7 cellular contexts compared by ENCODE assay signal in the genomic region with DNA sequence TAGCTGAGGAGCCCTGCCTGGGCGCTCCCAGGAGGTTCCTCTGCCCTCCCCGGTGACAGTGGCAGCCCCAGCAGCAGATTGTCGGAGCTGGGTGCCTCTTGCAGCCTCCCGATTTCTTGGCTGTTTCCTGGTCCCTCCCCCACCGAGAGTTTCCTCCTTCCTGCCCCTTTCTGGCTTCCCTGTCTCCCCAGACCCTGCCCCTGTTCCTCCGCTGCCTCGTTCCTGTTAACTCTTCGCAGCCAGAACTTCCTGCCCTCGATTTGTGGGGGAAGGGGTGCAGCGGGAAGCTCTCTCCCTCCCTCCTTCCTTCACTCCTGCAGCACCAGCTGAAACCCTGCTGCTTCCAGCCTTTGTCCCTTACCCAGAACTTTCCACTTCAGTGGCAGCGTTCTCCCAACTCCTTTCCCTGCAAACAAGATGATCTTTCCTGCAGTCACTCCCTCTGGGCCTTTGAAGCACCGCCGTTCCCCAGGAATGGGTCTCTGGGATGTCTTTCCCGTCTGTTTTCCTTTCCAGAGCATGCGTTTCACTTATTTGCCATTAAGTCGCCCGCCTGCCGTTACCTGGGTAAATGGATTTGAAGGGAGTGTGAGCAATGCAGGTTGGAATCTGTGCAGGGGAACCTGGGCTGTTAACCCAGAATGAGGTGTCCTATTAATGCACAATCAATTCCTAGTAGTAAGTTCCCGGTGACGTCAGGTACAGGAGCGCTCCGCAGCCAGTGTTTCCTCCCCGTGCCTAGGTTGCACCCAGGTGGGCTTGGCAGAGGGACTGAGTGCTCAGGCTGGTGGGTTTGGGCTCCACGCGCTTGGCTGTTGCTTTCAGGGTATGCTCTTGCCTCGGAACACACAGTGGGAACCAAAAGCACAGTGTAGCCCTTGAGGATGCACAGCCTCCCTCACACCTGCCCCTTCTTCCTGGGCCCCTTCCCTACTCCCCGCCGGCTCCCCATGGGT. TPM values are rescaled to one million over a fixed set of nuclear protein-coding genes. Genes with fewer than 3 reads are reported as not detected.
A peak's percentile ranks its signal among the peaks of the same experiment; 100 is the strongest.
DNase-seq lines count a peak whose midpoint lies in the region; ATAC-seq and TF ChIP-seq lines count a peak whose summit lies in the region.

No MANE protein-coding gene starts in this region.

- H3K4me2 ChIP-seq in neural progenitor cell (peak overlapping the region; percentile 64), SK-N-SH (no peak overlapping the region)

- H3F3A ChIP-seq in neural progenitor cell (ENCODE audit: low read depth) (peaks cover 32% of the 10 kb centered on the region), SK-N-SH (replicated peaks; ENCODE audit: insufficient read depth) (no peaks in the 10 kb centered on the region)

- H3K27me3 Mint-ChIP-seq in HFFc6 (ENCODE audit: insufficient read depth) (no peaks in the 10 kb centered on the region; the same call in 1 of the 2 replicates), neural progenitor cell (ENCODE audit: insufficient read depth, low read depth) (peaks cover 6% of the 10 kb centered on the region)

- TF ChIP-seq CTCF in HFFc6 (IDR thresholded peaks at IDR 0.05): no peak
- no peak for TF ChIP-seq CTCF in fibroblast of mammary gland (conservative IDR thresholded peaks at IDR 0.05; ENCODE audit: control insufficient read depth, insufficient read depth, low read depth, low read length)
- TF ChIP-seq CTCF in neural progenitor cell (IDR thresholded peaks at IDR 0.05): no peak
- TF ChIP-seq CTCF in SK-N-SH (IDR thresholded peaks at IDR 0.05): no peak

- H3K9me3 ChIP-seq in neural progenitor cell (ENCODE audit: low read depth) (no peaks in the 10 kb centered on the region), SK-N-SH (no peaks in the 10 kb centered on the region)

- H3K4me1 ChIP-seq in neural progenitor cell: peaks cover 32% of the 10 kb centered on the region
- H3K4me1 ChIP-seq in SK-N-SH (ENCODE audit: control insufficient read depth in 1 of 2, insufficient read depth in 2 of 2, low read depth in 1 of 2, low read length in 1 of 2): peaks cover 4 to 20% of the 10 kb centered on the region in 2 experiments; a peak in 2 of 4 replicates

- peaks cover 84% of the 10 kb centered on the region for H3K79me2 ChIP-seq in neural progenitor cell (ENCODE audit: low read depth)
- H3K79me2 ChIP-seq in SK-N-SH (ENCODE audit: insufficient read depth): peaks cover 75% of the 10 kb centered on the region

- H3K27ac Mint-ChIP-seq in HFFc6: peak overlapping the region; percentile 22; the same call in 1 of the 2 replicates
- peak overlapping the region; percentile 70 for H3K27ac Mint-ChIP-seq in neural progenitor cell

- H4K20me1 ChIP-seq in neural progenitor cell (ENCODE audit: low read depth): peaks cover 87% of the 10 kb centered on the region
- peaks cover 41% of the 10 kb centered on the region for H4K20me1 ChIP-seq in SK-N-SH (ENCODE audit: insufficient read depth)

- H3K36me3 Mint-ChIP-seq in HFFc6 (ENCODE audit: low read depth) (no peaks in the 10 kb centered on the region; the same call in 1 of the 2 replicates), neural progenitor cell (peaks cover 2% of the 10 kb centered on the region)

- WGBS in SK-N-SH (ENCODE audit: low lambda C conversion rate): 90% methylated on average over 23 of the region's 28 CpGs

- H3K36me3 ChIP-seq in neural progenitor cell (no peaks in the 10 kb centered on the region), SK-N-SH (replicated peaks in 1 of 2; ENCODE audit: control insufficient read depth in 1 of 2, insufficient read depth in 2 of 2, low read length in 1 of 2) (peaks cover 0 to 8% of the 10 kb centered on the region in 2 experiments)

- TF ChIP-seq EP300 in SK-N-SH (IDR thresholded peaks at IDR 0.05; ENCODE audit: borderline replicate concordance in 1 of 2, low read depth in 1 of 2, low read length in 1 of 2): no peak

- peak overlapping the region; percentile 51 for H3K27ac ChIP-seq in neural progenitor cell
- H3K27ac ChIP-seq in SK-N-SH (ENCODE audit: low read depth in 2 of 2, low read length in 1 of 2): no peak overlapping the region

- POLR2A ChIA-PET in SK-N-SH (lab: Yijun Ruan, JAX): interaction anchor here (1.0 kb wide), 2 partner anchors 9 to 17 kb away, joined by 3 read pairs; no protein-coding TSS in a partner anchor

- peak overlapping the region; percentile 1 for H3K4me3 ChIP-seq in fibroblast of mammary gland (ENCODE audit: control insufficient read depth, low read depth, low read length)
- H3K4me3 ChIP-seq in neural progenitor cell: peak overlapping the region; percentile 13
- H3K4me3 ChIP-seq in SK-N-SH (ENCODE audit: low read depth in 2 of 2, low read length in 1 of 2): no peak overlapping the region

- H3K9ac ChIP-seq in neural progenitor cell: no peak overlapping the region
- H3K9ac ChIP-seq in SK-N-SH: no peak overlapping the region

- CTCF ChIA-PET in SK-N-SH (lab: Yijun Ruan, JAX): interaction anchor here (1.0 to 10.0 kb wide), 7 partner anchors 8 to 233 kb away, joined by 3 to 274 read pairs (median 6); a partner anchor contains a TSS

- ATAC-seq in HG03378 (IDR thresholded peaks at IDR 0.05; ENCODE audit: unreplicated experiment): no peak

- H3K9me3 Mint-ChIP-seq in HFFc6 (no peaks in the 10 kb centered on the region), neural progenitor cell (no peaks in the 10 kb centered on the region)

- H3K4me1 Mint-ChIP-seq in HFFc6 (ENCODE audit: low read depth) (peaks cover 31% of the 10 kb centered on the region), neural progenitor cell (peaks cover 46% of the 10 kb centered on the region)

- H3K27me3 ChIP-seq in neural progenitor cell: peaks cover 4% of the 10 kb centered on the region
- H3K27me3 ChIP-seq in SK-N-SH (ENCODE audit: insufficient read depth): no peaks in the 10 kb centered on the region

- no peak for TF ChIP-seq RAD21 in SK-N-SH (IDR thresholded peaks at IDR 0.05; ENCODE audit: low read length)

- H3K4me3 Mint-ChIP-seq in HFFc6 (peak overlapping the region; percentile 61), neural progenitor cell (peak overlapping the region; percentile 79)

- DNase-seq in HFFc6 (no peak), UCSD-AML1 (lab: John Stamatoyannopoulos, UW; ENCODE audit: unreplicated experiment) (peak; percentile 84), fibroblast of mammary gland (ENCODE audit: low read depth) (no peak), neural progenitor cell (ENCODE audit: low spot score) (peak; percentile 77), EL (no peak), SK-N-SH (no peak)

- H3K9me2 ChIP-seq in SK-N-SH: no peaks in the 10 kb centered on the region

- no peak overlapping the region for H2AFZ ChIP-seq in neural progenitor cell (replicated peaks)
- no peak overlapping the region for H2AFZ ChIP-seq in SK-N-SH (ENCODE audit: low read depth)

TF ChIP-seq in SK-N-SH, 30 proteins besides CTCF, POLR2A, EP300 and RAD21:
- TF ChIP-seq SIN3A (IDR thresholded peaks at IDR 0.05; ENCODE audit: borderline replicate concordance, low read depth, low read length) (no peak), NFIC (IDR thresholded peaks at IDR 0.05; ENCODE audit: borderline replicate concordance) (no peak)

RNA-seq across cellular contexts. Expression of a gene that starts 4.3 kb away (rescaled TPM):
- total RNA-seq in HFFc6 (2021; fragmentation: NEBNext Ultra II Directional; extraction: Animal tissue kit (Norgen Biotek cat#: 25700)): 10 to 100 TPM; 26.2 to 35.5 (median 32.1) TPM
- total RNA-seq in neural progenitor cell (ENCODE audit: low replicate concordance): 30.0 and 54.4 TPM in 2 replicates
- 44.6 and 48.5 TPM in 2 replicates for polyA plus RNA-seq in SK-N-SH (2012; rRNA removed)
- polyA plus RNA-seq in SK-N-SH (2012; cell fraction: cytosol; rRNA removed): 19.5 and 33.5 TPM in 2 replicates
- 106 and 118 TPM in 2 replicates for polyA plus RNA-seq in SK-N-SH (2012; cell fraction: nucleus; rRNA removed)

RNA-seq across cellular contexts. Expression of a gene that starts 18.6 kb away (rescaled TPM):
- 10 to 100 TPM; 24.7 to 34.6 (median 26.4) TPM for total RNA-seq in HFFc6 (2021; fragmentation: NEBNext Ultra II Directional; extraction: Animal tissue kit (Norgen Biotek cat#: 25700))
- total RNA-seq in neural progenitor cell (ENCODE audit: low replicate concordance): 21.0 and 29.2 TPM in 2 replicates
- polyA plus RNA-seq in SK-N-SH (2012; rRNA removed): 50.2 and 51.4 TPM in 2 replicates
- polyA plus RNA-seq in SK-N-SH (2012; cell fraction: cytosol; rRNA removed): 17.8 and 26.1 TPM in 2 replicates
- 163 and 206 TPM in 2 replicates for polyA plus RNA-seq in SK-N-SH (2012; cell fraction: nucleus; rRNA removed)

RNA-seq across cellular contexts. Expression of a gene that starts 32.8 kb away (rescaled TPM):
- 10 to 100 TPM; 17.0 to 28.7 (median 22.6) TPM for total RNA-seq in HFFc6 (2021; fragmentation: NEBNext Ultra II Directional; extraction: Animal tissue kit (Norgen Biotek cat#: 25700))
- 1.4 and 7.1 TPM in 2 replicates for total RNA-seq in neural progenitor cell (ENCODE audit: low replicate concordance)
- 13.5 and 17.1 TPM in 2 replicates for polyA plus RNA-seq in SK-N-SH (2012; rRNA removed)
- polyA plus RNA-seq in SK-N-SH (2012; cell fraction: cytosol; rRNA removed): 4.0 and 7.0 TPM in 2 replicates
- polyA plus RNA-seq in SK-N-SH (2012; cell fraction: nucleus; rRNA removed): 73.4 and 77.8 TPM in 2 replicates

Comparison
In these comparisons a context has a peak if more than half of its experiments do, and no peak if none do; other contexts are left out.
1. DNase-seq: peak in UCSD-AML1 (single experiment) and neural progenitor cell (single experiment); none in HFFc6 (single experiment), fibroblast of mammary gland (single experiment), EL (single experiment) and SK-N-SH (single experiment).
2. H3K4me3 ChIP-seq: peak in fibroblast of mammary gland (single experiment) and neural progenitor cell (single experiment); none in SK-N-SH (0 of 2).